7 cellular contexts compared by ENCODE assay signal in the genomic region with DNA sequence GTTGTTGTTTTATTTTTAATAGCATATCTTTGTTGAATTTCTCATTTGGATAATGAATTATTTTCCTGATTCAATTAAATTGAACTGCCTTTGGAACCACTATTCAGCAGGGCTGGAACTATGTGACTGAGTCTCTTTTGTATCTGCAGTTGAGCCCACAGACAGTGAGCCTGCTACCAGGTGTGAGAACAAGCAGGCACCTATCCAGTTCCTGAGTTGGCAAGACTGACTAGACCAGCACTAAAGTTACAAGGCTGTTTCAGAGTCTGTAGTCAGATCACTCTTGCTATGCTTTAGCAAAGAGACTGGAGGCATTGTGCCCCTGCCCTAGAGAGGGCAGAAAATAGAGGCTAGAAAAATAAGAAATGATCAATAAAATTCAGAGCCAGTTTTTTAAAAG.
"Had no signal": no experiment of that assay in that cellular context is flagged by ENCODE, and none has a peak within 500 bp of the region (broad histone marks: within the 10 kb centered on the region; RNA-seq: fewer than 3 reads in every experiment).

No MANE protein-coding gene starts in this region.

- H3K27ac ChIP-seq: HL-60 had no signal

- FAIRE-seq: H1, H54, HepG2 had no signal

- ATAC-seq: GM23338, HepG2 had no signal

- DNase-seq: H9, KBM-7 had no signal

- H3K4me3 ChIP-seq: GM23338 had no signal
